In genomic region chr7:127863082-127863481, GRCh38 we compare ENCODE assay signal across 17 cellular contexts.
"Had no signal": no experiment of that assay in that cellular context is flagged by ENCODE, and none has a peak within 500 bp of the region (broad histone marks: within the 10 kb centered on the region; RNA-seq: fewer than 3 reads in every experiment).

No MANE protein-coding gene starts in this region.

- DNase-seq: KBM-7, NCI-H1092 treated with DMSO at 0.1 percent for 48 hours, NCI-H1436, NCI-H187, NCI-H2029 treated with DMSO at 0.1 percent for 48 hours, NCI-H226, NCI-H446, NCI-H510A, NCI-H524 treated with DMSO at 0.1 percent for 48 hours, NCI-H774, Right ventricle myocardium superior, RPMI8226, SIG-M5, SK-N-SH, SW 1271, T-cell had no signal

- ATAC-seq: T-cell had no signal

- H3K4me3 Mint-ChIP-seq: T-cell had no signal

- H3K9me3 Mint-ChIP-seq: T-cell had no signal

- FAIRE-seq: RCC 7860 had no signal

- H3K9me3 ChIP-seq: SK-N-SH had no signal

- H3K27ac Mint-ChIP-seq: T-cell had no signal
